ENCODE assay signal across 8 cellular contexts in the genomic region with DNA sequence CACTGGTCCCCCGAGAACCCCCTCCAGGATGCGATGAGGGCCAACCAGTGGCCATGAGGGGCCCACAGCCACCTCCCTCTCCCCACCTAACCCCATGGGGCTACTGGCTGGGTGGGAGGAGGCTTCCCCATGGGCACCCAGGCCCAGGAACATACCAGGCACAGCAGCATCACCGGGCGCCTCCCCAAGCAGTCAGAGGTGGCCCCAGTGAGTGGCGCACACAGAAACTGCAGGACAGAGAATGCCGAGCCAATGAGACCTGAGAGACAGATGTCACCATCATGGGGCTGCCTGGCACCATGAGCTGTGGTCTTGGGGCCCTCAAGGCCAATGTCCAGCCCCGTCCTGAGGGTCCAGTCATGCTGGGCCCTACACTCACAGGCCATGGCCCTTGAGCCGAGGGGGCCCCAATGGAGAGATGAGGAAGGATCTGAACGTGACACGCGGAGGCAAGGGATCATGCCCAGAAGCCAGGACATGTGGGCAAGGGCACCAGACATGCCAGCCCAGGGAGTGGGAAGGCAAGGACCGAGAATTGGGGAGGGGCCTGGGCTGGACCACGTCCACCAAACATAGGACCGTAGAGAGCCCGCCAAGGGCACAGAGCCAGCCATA. TPM values are rescaled to one million over a fixed set of nuclear protein-coding genes. Genes with fewer than 3 reads are reported as not detected.
A peak's percentile ranks its signal among the peaks of the same experiment; 100 is the strongest.
DNase-seq lines count a peak whose midpoint lies in the region; ATAC-seq and TF ChIP-seq lines count a peak whose summit lies in the region.

No MANE protein-coding gene starts in this region.

- peak; percentile 43 for DNase-seq in activated naive CD4-positive, alpha-beta T cell treated with Interleukin-2 at 50 U/mL for 16 hours
- no peak for DNase-seq in activated naive CD4-positive, alpha-beta T cell (lab: John Stamatoyannopoulos, UW)
- no peak for DNase-seq in activated naive CD8-positive, alpha-beta T cell treated with anti-CD3 and anti-CD28 coated beads, Interleukin-2, amount 50 U/mL, for 24 hours
- peak; percentile 53 for DNase-seq in left lobe of liver (ENCODE audit: low spot score)
- no peak for DNase-seq in type B pancreatic cell (ENCODE audit: extremely low spot score, unreplicated experiment)
- no peak for DNase-seq in NCI-H524 treated with DMSO at 0.1 percent for 48 hours (lab: John Stamatoyannopoulos, UW)
- no peak for DNase-seq in D341Med (ENCODE audit: low spot score)

- peak overlapping the region; percentile 94 for H3K4me3 Mint-ChIP-seq in activated naive CD8-positive, alpha-beta T cell treated with anti-CD3 and anti-CD28 coated beads, Interleukin-2, amount 50 U/mL, for 24 hours
- peak overlapping the region; percentile 87 for H3K4me3 Mint-ChIP-seq in type B pancreatic cell

- no peaks in the 10 kb centered on the region for H3K27me3 Mint-ChIP-seq in activated naive CD8-positive, alpha-beta T cell treated with anti-CD3 and anti-CD28 coated beads, Interleukin-2, amount 50 U/mL, for 24 hours
- H3K27me3 Mint-ChIP-seq in type B pancreatic cell, result no peaks in the 10 kb centered on the region

- TF ChIP-seq CTCF in type B pancreatic cell (conservative IDR thresholded peaks at IDR 0.05), result no peak

- peaks cover 48% of the 10 kb centered on the region for H3K36me3 Mint-ChIP-seq in activated naive CD8-positive, alpha-beta T cell treated with anti-CD3 and anti-CD28 coated beads, Interleukin-2, amount 50 U/mL, for 24 hours (ENCODE audit: low read depth)
- H3K36me3 Mint-ChIP-seq in type B pancreatic cell, result peaks cover 9% of the 10 kb centered on the region

- no peak for ATAC-seq in activated naive CD8-positive, alpha-beta T cell treated with anti-CD3 and anti-CD28 coated beads, Interleukin-2, amount 50 U/mL, for 24 hours
- ATAC-seq in left lobe of liver (no peak), HG03439 (IDR thresholded peaks at IDR 0.05; ENCODE audit: unreplicated experiment) (no peak)

- H3K9me3 Mint-ChIP-seq in activated naive CD8-positive, alpha-beta T cell treated with anti-CD3 and anti-CD28 coated beads, Interleukin-2, amount 50 U/mL, for 24 hours, result no peaks in the 10 kb centered on the region
- no peaks in the 10 kb centered on the region for H3K9me3 Mint-ChIP-seq in type B pancreatic cell

- peak overlapping the region; percentile 88 for H3K27ac Mint-ChIP-seq in activated naive CD8-positive, alpha-beta T cell treated with anti-CD3 and anti-CD28 coated beads, Interleukin-2, amount 50 U/mL, for 24 hours
- H3K27ac Mint-ChIP-seq in type B pancreatic cell, result peak overlapping the region; percentile 94

- peaks cover 44% of the 10 kb centered on the region for H3K4me1 Mint-ChIP-seq in activated naive CD8-positive, alpha-beta T cell treated with anti-CD3 and anti-CD28 coated beads, Interleukin-2, amount 50 U/mL, for 24 hours
- peaks cover 22% of the 10 kb centered on the region for H3K4me1 Mint-ChIP-seq in type B pancreatic cell (ENCODE audit: unreplicated experiment)

RNA-seq across cellular contexts. Expression of a gene that starts 30.1 kb away (rescaled TPM):
- total RNA-seq in left lobe of liver, result 18.7 TPM
- 32.4 and 33.8 TPM in 2 replicates for total RNA-seq in type B pancreatic cell (ENCODE audit: low replicate concordance)

RNA-seq across cellular contexts. Expression of a gene that starts 30.3 kb away (rescaled TPM):
- total RNA-seq in left lobe of liver (3.2 TPM), type B pancreatic cell (ENCODE audit: low replicate concordance) (8.9 and 9.3 TPM in 2 replicates)

Comparison
In these comparisons a context has a peak if more than half of its experiments do, and no peak if none do; other contexts are left out.
1. DNase-seq: peak in activated naive CD4-positive, alpha-beta T cell treated with Interleukin-2 at 50 U/mL for 16 hours (single experiment) and left lobe of liver (single experiment); none in activated naive CD4-positive, alpha-beta T cell (0 of 4), activated naive CD8-positive, alpha-beta T cell treated with anti-CD3 and anti-CD28 coated beads, Interleukin-2, amount 50 U/mL, for 24 hours (single experiment), type B pancreatic cell (single experiment), NCI-H524 treated with DMSO at 0.1 percent for 48 hours (single experiment) and D341Med (single experiment).